1 cellular context compared by ENCODE assay signal in genomic region chr12:32309811-32310755, GRCh38.
TF ChIP-seq lines count a peak whose summit lies in the region.

No MANE protein-coding gene starts in this region.

TF ChIP-seq in K562, 482 proteins besides CTCF, POLR2A, EP300 and RAD21 (continued from another document):
- TF ChIP-seq, protein P1, sequence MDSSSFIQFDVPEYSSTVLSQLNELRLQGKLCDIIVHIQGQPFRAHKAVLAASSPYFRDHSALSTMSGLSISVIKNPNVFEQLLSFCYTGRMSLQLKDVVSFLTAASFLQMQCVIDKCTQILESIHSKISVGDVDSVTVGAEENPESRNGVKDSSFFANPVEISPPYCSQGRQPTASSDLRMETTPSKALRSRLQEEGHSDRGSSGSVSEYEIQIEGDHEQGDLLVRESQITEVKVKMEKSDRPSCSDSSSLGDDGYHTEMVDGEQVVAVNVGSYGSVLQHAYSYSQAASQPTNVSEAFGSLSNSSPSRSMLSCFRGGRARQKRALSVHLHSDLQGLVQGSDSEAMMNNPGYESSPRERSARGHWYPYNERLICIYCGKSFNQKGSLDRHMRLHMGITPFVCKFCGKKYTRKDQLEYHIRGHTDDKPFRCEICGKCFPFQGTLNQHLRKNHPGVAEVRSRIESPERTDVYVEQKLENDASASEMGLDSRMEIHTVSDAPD (CRISPR knock-in tag; IDR thresholded peaks at IDR 0.05), result no peak
- TF ChIP-seq, protein P2, sequence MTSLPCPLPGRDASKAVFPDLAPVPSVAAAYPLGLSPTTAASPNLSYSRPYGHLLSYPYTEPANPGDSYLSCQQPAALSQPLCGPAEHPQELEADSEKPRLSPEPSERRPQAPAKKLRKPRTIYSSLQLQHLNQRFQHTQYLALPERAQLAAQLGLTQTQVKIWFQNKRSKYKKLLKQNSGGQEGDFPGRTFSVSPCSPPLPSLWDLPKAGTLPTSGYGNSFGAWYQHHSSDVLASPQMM (CRISPR knock-in tag; IDR thresholded peaks at IDR 0.05), result no peak
- TF ChIP-seq NCOA6 (IDR thresholded peaks at IDR 0.05) (no peak), KLF16 (IDR thresholded peaks at IDR 0.05) (no peak), PCBP1 (IDR thresholded peaks at IDR 0.05; ENCODE audit: low read depth, low read length, poor library complexity, severe bottlenecking) (no peak), CXXC5 (CRISPR knock-in tag; IDR thresholded peaks at IDR 0.05) (no peak), CREBBP (IDR thresholded peaks at IDR 0.05; ENCODE audit: low read depth, low read length) (no peak), NFRKB (IDR thresholded peaks at IDR 0.05; ENCODE audit: low read depth) (no peak), LEF1 (IDR thresholded peaks at IDR 0.05) (no peak), PTTG1 (tag; IDR thresholded peaks at IDR 0.05; ENCODE audit: low read depth) (no peak), TAF9B (IDR thresholded peaks at IDR 0.05; ENCODE audit: partially characterized antibody) (peak; percentile 29), XRCC3 (IDR thresholded peaks at IDR 0.05) (no peak), CBFA2T2 (conservative IDR thresholded peaks at IDR 0.05) (0 out of 2 replicates have a peak, but pooled peaks have one; percentile 2), OTX1 (CRISPR knock-in tag; IDR thresholded peaks at IDR 0.05) (no peak), NCOA4 (IDR thresholded peaks at IDR 0.05; ENCODE audit: partially characterized antibody) (no peak), ZKSCAN3 (CRISPR knock-in tag; IDR thresholded peaks at IDR 0.05) (no peak), NFIC (IDR thresholded peaks at IDR 0.05) (peak; percentile 85), NR4A1 (CRISPR knock-in tag; IDR thresholded peaks at IDR 0.05) (no peak), NR4A1 (tag; IDR thresholded peaks at IDR 0.05) (no peak), HCFC1 (IDR thresholded peaks at IDR 0.05; ENCODE audit: low read depth, low read length) (no peak), GTF2A2 (tag; IDR thresholded peaks at IDR 0.05) (no peak), BHLHE40 (IDR thresholded peaks at IDR 0.05; ENCODE audit: low read length) (no peak), SMARCC2 (IDR thresholded peaks at IDR 0.05; ENCODE audit: low read depth) (no peak), ARID1B (IDR thresholded peaks at IDR 0.05) (0 out of 2 replicates have a peak, but pooled peaks have one; percentile 10), HDAC8 (tag; IDR thresholded peaks at IDR 0.05) (no peak), ERF (CRISPR knock-in tag; IDR thresholded peaks at IDR 0.05) (no peak), CREB1 (IDR thresholded peaks at IDR 0.05) (no peak), CREB1 (CRISPR knock-in tag; IDR thresholded peaks at IDR 0.05) (no peak)
- TF ChIP-seq, protein P3, sequence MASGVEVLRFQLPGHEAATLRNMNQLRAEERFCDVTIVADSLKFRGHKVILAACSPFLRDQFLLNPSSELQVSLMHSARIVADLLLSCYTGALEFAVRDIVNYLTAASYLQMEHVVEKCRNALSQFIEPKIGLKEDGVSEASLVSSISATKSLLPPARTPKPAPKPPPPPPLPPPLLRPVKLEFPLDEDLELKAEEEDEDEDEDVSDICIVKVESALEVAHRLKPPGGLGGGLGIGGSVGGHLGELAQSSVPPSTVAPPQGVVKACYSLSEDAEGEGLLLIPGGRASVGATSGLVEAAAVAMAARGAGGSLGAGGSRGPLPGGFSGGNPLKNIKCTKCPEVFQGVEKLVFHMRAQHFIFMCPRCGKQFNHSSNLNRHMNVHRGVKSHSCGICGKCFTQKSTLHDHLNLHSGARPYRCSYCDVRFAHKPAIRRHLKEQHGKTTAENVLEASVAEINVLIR (CRISPR knock-in tag; IDR thresholded peaks at IDR 0.05), result no peak
